5 cellular contexts compared by ENCODE assay signal in the genomic region with DNA sequence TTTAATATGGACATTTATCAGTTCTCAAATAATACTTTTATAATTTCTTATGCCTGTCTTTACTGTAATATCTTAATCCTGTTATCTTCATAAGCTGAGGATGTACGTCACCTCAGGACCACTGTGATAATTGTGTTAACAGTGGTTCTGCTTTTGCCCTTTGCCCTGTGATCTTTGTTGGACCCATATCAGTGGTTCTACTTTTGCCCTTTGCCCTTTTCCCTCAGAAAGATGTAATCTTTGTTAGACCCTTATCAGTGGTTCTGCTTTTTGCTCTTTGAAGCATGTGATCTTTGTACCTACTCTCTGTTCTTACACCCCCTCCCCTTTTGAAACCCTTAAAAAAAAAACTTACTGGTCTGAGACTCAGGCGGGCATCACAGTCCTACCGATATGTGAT. TPM values are rescaled to one million over a fixed set of nuclear protein-coding genes. Genes with fewer than 3 reads are reported as not detected.
DNase-seq lines count a peak whose midpoint lies in the region; ATAC-seq, FAIRE-seq and TF ChIP-seq lines count a peak whose summit lies in the region.
"Not testable (repeated sequence)": the region's sequence is repeated elsewhere in the genome, so short reads cannot be mapped to it uniquely, and the experiment has no call there.

No MANE protein-coding gene starts in this region.

- 71% methylated on average over 2 of the region's 3 CpGs for WGBS in K562 (ENCODE audit: insufficient coverage, low coverage, missing lambda C conversion rate)
- 97 to 100% methylated on average over 1 to 3 of the region's 3 CpGs for WGBS in endodermal cell (ENCODE audit: insufficient coverage in 1 of 2, insufficient read length in 1 of 2), 2 experiments
- WGBS in HepG2 (ENCODE audit: low lambda C conversion rate): 51% methylated on average over 3 of the region's 3 CpGs

- not testable (repeated sequence) for TF ChIP-seq RAD21 in K562 (CRISPR knock-in tag; conservative IDR thresholded peaks at IDR 0.05 in 1 of 2, IDR thresholded peaks at IDR 0.05 in 1 of 2); HepG2 (CRISPR knock-in tag; IDR thresholded peaks at IDR 0.05)

- CTCF ChIA-PET in Caco-2 (lab: Charles Lee); K562 (lab: Yijun Ruan, JAX; ENCODE audit: low intra/inter-chr PET ratio); HepG2 (lab: Yijun Ruan, JAX; ENCODE audit: low intra/inter-chr PET ratio, low total read pairs): not testable (repeated sequence)

- H3K4me1 Mint-ChIP-seq in Caco-2 (ENCODE audit: low read depth, unreplicated experiment): peaks cover 10% of the 10 kb centered on the region
- H3K4me1 Mint-ChIP-seq in endodermal cell; endothelial cell (ENCODE audit: unreplicated experiment): not testable (repeated sequence)

- not testable (repeated sequence) for H3K4me2 ChIP-seq in K562 (ENCODE audit: insufficient read depth, low read length); HepG2 (ENCODE audit: low read depth, low read length)

- TF ChIP-seq EP300 in K562 (IDR thresholded peaks at IDR 0.05; ENCODE audit: low read length); HepG2 (IDR thresholded peaks at IDR 0.05; ENCODE audit: low read depth in 2 of 2, low read length in 2 of 2); HepG2 (CRISPR knock-in tag; IDR thresholded peaks at IDR 0.05; ENCODE audit: borderline replicate concordance): not testable (repeated sequence)

- not testable (repeated sequence) for H3K27ac ChIP-seq in K562 (ENCODE audit: extremely low read depth, low read depth, low read length); endodermal cell (ENCODE audit: low read depth, low read length); HepG2 (ENCODE audit: extremely low read length, insufficient read depth, low read length)

- POLR2A ChIA-PET in Caco-2 (lab: Charles Lee); K562 (lab: Yijun Ruan, JAX); HepG2 (lab: Yijun Ruan, JAX): not testable (repeated sequence)

- H3K27ac Mint-ChIP-seq in Caco-2 (ENCODE audit: unreplicated experiment): peak overlapping the region; percentile 29
- not testable (repeated sequence) for H3K27ac Mint-ChIP-seq in endodermal cell; endothelial cell (ENCODE audit: unreplicated experiment)

- DNase-seq in Caco-2 (peak in 1 of 2 experiments; percentile 13), HepG2 (ENCODE audit: low spot score) (peak; percentile 30)
- DNase-seq in K562 (ENCODE audit: extremely low read depth in 1 of 4, low spot score in 3 of 4); endodermal cell; endothelial cell (ENCODE audit: low spot score): not testable (repeated sequence)

- H3K27me3 ChIP-seq in Caco-2 (replicated peaks; ENCODE audit: control insufficient read depth, insufficient read depth, low read length); K562 (ENCODE audit: control insufficient read depth in 2 of 2, insufficient read depth in 2 of 2, low read length in 2 of 2); endodermal cell (ENCODE audit: control insufficient read depth, insufficient read depth, low read length, poor library complexity, severe bottlenecking); HepG2 (ENCODE audit: control insufficient read depth in 1 of 2, insufficient read depth in 2 of 2, low read length in 2 of 2): not testable (repeated sequence)

- not testable (repeated sequence) for H2AFZ ChIP-seq in K562 (ENCODE audit: low read depth, low read length); HepG2 (ENCODE audit: low read length)

- not testable (repeated sequence) for H3K79me2 ChIP-seq in K562 (ENCODE audit: control insufficient read depth, insufficient read depth, low read length); HepG2 (ENCODE audit: insufficient read depth, low read length)

- ATAC-seq in K562, HepG2: not testable (repeated sequence)

- not testable (repeated sequence) for FAIRE-seq in K562 (lab: Jason Lieb, UNC); HepG2 (lab: Jason Lieb, UNC)

- BruUV-seq in Caco-2 (replicated peaks; lab: Mats Ljungman, UMichigan); K562 (replicated peaks; lab: Mats Ljungman, UMichigan); HepG2 (replicated peaks; lab: Mats Ljungman, UMichigan): not testable (repeated sequence)

- peaks cover 13% of the 10 kb centered on the region; the same call in 1 of the 2 replicates for H3K4me1 ChIP-seq in Caco-2
- H3K4me1 ChIP-seq in K562 (replicated peaks in 1 of 2; ENCODE audit: control insufficient read depth in 2 of 2, insufficient read depth in 2 of 2, low read length in 2 of 2); endodermal cell (ENCODE audit: control insufficient read depth, insufficient read depth, low read length): not testable (repeated sequence)
- H3K4me1 ChIP-seq in HepG2 (ENCODE audit: insufficient read depth, low read length): peaks cover 11% of the 10 kb centered on the region

- H3K27me3 Mint-ChIP-seq in Caco-2 (ENCODE audit: insufficient read depth, unreplicated experiment); endodermal cell (ENCODE audit: insufficient read depth); endothelial cell (ENCODE audit: unreplicated experiment): not testable (repeated sequence)

- H3K4me3 Mint-ChIP-seq in Caco-2 (ENCODE audit: unreplicated experiment); endodermal cell: not testable (repeated sequence)
- H3K4me3 Mint-ChIP-seq in endothelial cell (ENCODE audit: unreplicated experiment): peak overlapping the region; percentile 17

- H4K20me1 ChIP-seq in K562 (replicated peaks; ENCODE audit: control insufficient read depth, insufficient read depth, low read length); HepG2 (ENCODE audit: insufficient read depth, low read length): not testable (repeated sequence)

- H3K36me3 ChIP-seq in Caco-2 (ENCODE audit: control insufficient read depth, insufficient read depth, low read length); K562 (ENCODE audit: control insufficient read depth, insufficient read depth, low read length); endodermal cell (ENCODE audit: control insufficient read depth, insufficient read depth, low read length); HepG2 (replicated peaks in 1 of 2; ENCODE audit: control insufficient read depth in 1 of 2, insufficient read depth in 2 of 2, low read length in 2 of 2): not testable (repeated sequence)

- in situ Hi-C loops in K562 (cut with MboI); HepG2 (cut with HindIII; ENCODE audit: extremely low pct_ligation_motif_present, low pct_unique_long_range_greater_than_20kb): not testable (repeated sequence)

- H3K9me3 Mint-ChIP-seq in Caco-2 (ENCODE audit: unreplicated experiment) (peaks cover 66% of the 10 kb centered on the region), endodermal cell (peaks cover 90% of the 10 kb centered on the region), endothelial cell (ENCODE audit: unreplicated experiment) (peaks cover 25% of the 10 kb centered on the region)

- H3K36me3 Mint-ChIP-seq in Caco-2 (ENCODE audit: insufficient read depth, unreplicated experiment) (peaks cover 45% of the 10 kb centered on the region), endodermal cell (ENCODE audit: low read depth) (peaks cover 71% of the 10 kb centered on the region), endothelial cell (ENCODE audit: low read depth, unreplicated experiment) (peaks cover 40% of the 10 kb centered on the region)

- H3K9ac ChIP-seq in K562 (ENCODE audit: insufficient read depth in 1 of 2, low read depth in 2 of 2, low read length in 2 of 2); endodermal cell (ENCODE audit: extremely low read depth, low read length, poor library complexity, severe bottlenecking); HepG2 (ENCODE audit: insufficient read depth, low read depth, low read length): not testable (repeated sequence)

- H3K9me3 ChIP-seq in Caco-2: peaks cover 48% of the 10 kb centered on the region
- H3K9me3 ChIP-seq in K562 (replicated peaks; ENCODE audit: control insufficient read depth, insufficient read depth, low read depth, low read length): not testable (repeated sequence)
- H3K9me3 ChIP-seq in endodermal cell (ENCODE audit: control insufficient read depth, low read length): peaks cover 68% of the 10 kb centered on the region
- H3K9me3 ChIP-seq in HepG2 (ENCODE audit: low read length): peaks cover 51% of the 10 kb centered on the region

- not testable (repeated sequence) for TF ChIP-seq CTCF in Caco-2 (IDR thresholded peaks at IDR 0.05; ENCODE audit: insufficient read depth in 1 of 2, low read depth in 1 of 2, low read length in 1 of 2, severe bottlenecking in 1 of 2, unreplicated experiment in 1 of 2); K562 (IDR thresholded peaks at IDR 0.05 in 2 of 3, conservative IDR thresholded peaks at IDR 0.05 in 1 of 3; ENCODE audit: insufficient read depth in 2 of 3, low read depth in 1 of 3, low read length in 3 of 3); endodermal cell (conservative IDR thresholded peaks at IDR 0.05); endothelial cell (IDR thresholded peaks at IDR 0.05; ENCODE audit: unreplicated experiment); HepG2 (CRISPR knock-in tag; IDR thresholded peaks at IDR 0.05)

- not testable (repeated sequence) for H3K4me3 ChIP-seq in Caco-2 (ENCODE audit: low read depth, low read length); K562; HepG2 (replicated peaks in 1 of 3; ENCODE audit: insufficient read depth in 1 of 3, low read depth in 2 of 3, low read length in 3 of 3)
- H3K4me3 ChIP-seq in endodermal cell (ENCODE audit: low read length): peak overlapping the region; percentile 40

- not testable (repeated sequence) for TF ChIP-seq POLR2A in K562 (conservative IDR thresholded peaks at IDR 0.05); HepG2 (IDR thresholded peaks at IDR 0.05; ENCODE audit: insufficient read depth in 1 of 2, low read depth in 2 of 2, low read length in 2 of 2)

- H3K9me1 ChIP-seq in K562 (ENCODE audit: control insufficient read depth, insufficient read depth, low read length): not testable (repeated sequence)

- intact Hi-C loops in Caco-2 (cut with micrococcal nuclease; ENCODE audit: unreplicated experiment); K562 (cut with micrococcal nuclease); HepG2 (cut with micrococcal nuclease; ENCODE audit: unreplicated experiment): not testable (repeated sequence)

RNA-seq across cellular contexts. Expression of gene ZNF432, which starts 7.8 kb away (rescaled TPM):
- total RNA-seq in Caco-2 (2022) (7.0 and 10.5 TPM in 2 replicates), K562 (2014; rRNA removed) (2.6 and 3.2 TPM in 2 replicates), K562 (2014; rRNA removed; fragmentation: Illumina TruSeq; extraction: Trizol) (6.8 and 8.7 TPM in 2 replicates), K562 (2015; rRNA removed; fragmentation: Illumina TruSeq; extraction: Trizol) (4.1 and 5.5 TPM in 2 replicates), K562 (2021) (4.5 TPM in 2 replicates), endodermal cell (10 to 100 TPM; 21.3 to 31.0 TPM), endothelial cell (ENCODE audit: unreplicated experiment) (10.3 TPM), HepG2 (2016; rRNA removed; fragmentation: Illumina TruSeq; extraction: Trizol) (8.7 and 10.8 TPM in 2 replicates)
- 15.9 and 32.0 TPM in 2 replicates for total RNA-seq in K562 (2011; cell fraction: chromatin; rRNA removed; ENCODE audit: low replicate concordance)
- 8.2 and 9.1 TPM in 2 replicates for total RNA-seq in K562 (2011; cell fraction: nucleolus; rRNA removed)
- total RNA-seq in K562 (2011; cell fraction: nucleoplasm; rRNA removed): 13.6 and 17.8 TPM in 2 replicates
- polyA plus RNA-seq in K562 (2011; rRNA removed) (4.5 and 4.9 TPM in 2 replicates), K562 (2014; fragmentation: Illumina TruSeq; extraction: Trizol) (4.0 and 5.1 TPM in 2 replicates), K562 (2014; fragmentation: Nextera tagmentation; extraction: Ambion mirVana) (1 to 10 TPM; 2.8 to 3.5 TPM), K562 (2014; rRNA removed) (3.0 and 3.4 TPM in 2 replicates), HepG2 (2011; rRNA removed) (3.7 and 4.1 TPM in 2 replicates)
- 1.0 and 2.1 TPM in 2 replicates for polyA plus RNA-seq in K562 (2011; cell fraction: cytosol; rRNA removed)
- 8.5 and 10.9 TPM in 2 replicates for polyA plus RNA-seq in K562 (2011; cell fraction: nucleus; rRNA removed)
- 5.5 and 5.8 TPM in 2 replicates for polyA plus RNA-seq in K562 (2012)
- polyA minus RNA-seq in K562 (2011; rRNA and poly(A)+ RNA removed): 10.4 and 15.0 TPM in 2 replicates
- polyA minus RNA-seq in K562 (2011; cell fraction: cytosol; rRNA and poly(A)+ RNA removed): 1.6 and 1.9 TPM in 2 replicates
- polyA minus RNA-seq in K562 (2011; cell fraction: nucleus; rRNA and poly(A)+ RNA removed): 5.0 and 9.1 TPM in 2 replicates
- 14.9 TPM for polyA plus RNA-seq in endodermal cell (2013, experiment 1 of 2)
- 17.3 TPM for polyA plus RNA-seq in endodermal cell (2013, experiment 2 of 2)
- total RNA-seq in HepG2 (2016; cell fraction: cytosol; rRNA removed; fragmentation: Illumina TruSeq; extraction: Trizol; ENCODE audit: low read depth): 1.4 and 3.5 TPM in 2 replicates
- total RNA-seq in HepG2 (2016; cell fraction: insoluble cytoplasmic fraction; rRNA removed; fragmentation: Illumina TruSeq; extraction: Trizol): 8.3 and 8.7 TPM in 2 replicates
- total RNA-seq in HepG2 (2016; cell fraction: membrane; rRNA removed; fragmentation: Illumina TruSeq; extraction: Trizol): 2.5 and 3.2 TPM in 2 replicates
- total RNA-seq in HepG2 (2016; cell fraction: nucleus; rRNA removed; fragmentation: Illumina TruSeq; extraction: Trizol): 12.4 and 16.3 TPM in 2 replicates
- polyA plus RNA-seq in HepG2 (2011; cell fraction: cytosol; rRNA removed): 1.1 and 1.4 TPM in 2 replicates
- polyA plus RNA-seq in HepG2 (2011; cell fraction: nucleus; rRNA removed): 11.5 and 13.6 TPM in 2 replicates
- polyA plus RNA-seq in HepG2 (2012): 5.2 and 6.6 TPM in 2 replicates
- 0.20 and 0.35 TPM in 2 replicates for polyA plus RNA-seq in HepG2 (2016; cell fraction: cytosol; fragmentation: Illumina TruSeq; extraction: Trizol; ENCODE audit: low read depth)
- 4.6 and 4.9 TPM in 2 replicates for polyA plus RNA-seq in HepG2 (2016; cell fraction: insoluble cytoplasmic fraction; fragmentation: Illumina TruSeq; extraction: Trizol; ENCODE audit: low read depth)
- 0.77 TPM in 2 replicates for polyA plus RNA-seq in HepG2 (2016; cell fraction: membrane; fragmentation: Illumina TruSeq; extraction: Trizol; ENCODE audit: low read depth)
- 24.1 and 26.8 TPM in 2 replicates for polyA plus RNA-seq in HepG2 (2016; cell fraction: nucleus; fragmentation: Illumina TruSeq; extraction: Trizol; ENCODE audit: insufficient read depth, low read depth)
- 2.7 and 3.2 TPM in 2 replicates for polyA minus RNA-seq in HepG2 (2011; rRNA and poly(A)+ RNA removed; ENCODE audit: low replicate concordance)
- 2.2 and 3.6 TPM in 2 replicates for polyA minus RNA-seq in HepG2 (2011; cell fraction: cytosol; rRNA and poly(A)+ RNA removed)
- polyA minus RNA-seq in HepG2 (2011; cell fraction: nucleus; rRNA and poly(A)+ RNA removed): 19.7 and 23.6 TPM in 2 replicates

RNA-seq across cellular contexts. Expression of gene ZNF614, which starts 28.3 kb away (rescaled TPM):
- 7.8 and 8.7 TPM in 2 replicates for total RNA-seq in Caco-2 (2022)
- total RNA-seq in K562 (2011; cell fraction: chromatin; rRNA removed; ENCODE audit: low replicate concordance): 8.1 and 17.4 TPM in 2 replicates
- total RNA-seq in K562 (2011; cell fraction: nucleolus; rRNA removed): 5.3 and 6.6 TPM in 2 replicates
- total RNA-seq in K562 (2011; cell fraction: nucleoplasm; rRNA removed): 8.9 and 9.9 TPM in 2 replicates
- total RNA-seq in K562 (2014; rRNA removed): 7.4 and 11.4 TPM in 2 replicates
- total RNA-seq in K562 (2014; rRNA removed; fragmentation: Illumina TruSeq; extraction: Trizol): 16.3 and 18.7 TPM in 2 replicates
- 10.3 and 10.6 TPM in 2 replicates for total RNA-seq in K562 (2015; rRNA removed; fragmentation: Illumina TruSeq; extraction: Trizol)
- 11.7 and 11.9 TPM in 2 replicates for total RNA-seq in K562 (2021)
- polyA plus RNA-seq in K562 (2011; rRNA removed): 8.6 and 13.6 TPM in 2 replicates
- polyA plus RNA-seq in K562 (2011; cell fraction: cytosol; rRNA removed): 3.7 and 4.1 TPM in 2 replicates
- 5.6 and 6.4 TPM in 2 replicates for polyA plus RNA-seq in K562 (2011; cell fraction: nucleus; rRNA removed)
- 5.9 and 6.5 TPM in 2 replicates for polyA plus RNA-seq in K562 (2012)
- 10.9 and 12.3 TPM in 2 replicates for polyA plus RNA-seq in K562 (2014; fragmentation: Illumina TruSeq; extraction: Trizol)
- 1 to 10 TPM; 7.2 to 9.4 TPM for polyA plus RNA-seq in K562 (2014; fragmentation: Nextera tagmentation; extraction: Ambion mirVana)
- 4.9 and 6.0 TPM in 2 replicates for polyA plus RNA-seq in K562 (2014; rRNA removed)
- polyA minus RNA-seq in K562 (2011; rRNA and poly(A)+ RNA removed): 15.6 and 19.2 TPM in 2 replicates
- polyA minus RNA-seq in K562 (2011; cell fraction: cytosol; rRNA and poly(A)+ RNA removed): 4.9 and 7.1 TPM in 2 replicates
- polyA minus RNA-seq in K562 (2011; cell fraction: nucleus; rRNA and poly(A)+ RNA removed): 4.8 and 8.2 TPM in 2 replicates
- total RNA-seq in endodermal cell: 10 to 100 TPM; 46.2 to 66.7 TPM
- 18.5 TPM for polyA plus RNA-seq in endodermal cell (2013, experiment 1 of 2)
- 19.8 TPM for polyA plus RNA-seq in endodermal cell (2013, experiment 2 of 2)
- 12.1 TPM for total RNA-seq in endothelial cell (ENCODE audit: unreplicated experiment)
- total RNA-seq in HepG2 (2016; rRNA removed; fragmentation: Illumina TruSeq; extraction: Trizol): 22.8 and 38.2 TPM in 2 replicates
- total RNA-seq in HepG2 (2016; cell fraction: cytosol; rRNA removed; fragmentation: Illumina TruSeq; extraction: Trizol; ENCODE audit: low read depth): 2.4 and 3.8 TPM in 2 replicates
- 22.8 and 38.0 TPM in 2 replicates for total RNA-seq in HepG2 (2016; cell fraction: insoluble cytoplasmic fraction; rRNA removed; fragmentation: Illumina TruSeq; extraction: Trizol)
- total RNA-seq in HepG2 (2016; cell fraction: membrane; rRNA removed; fragmentation: Illumina TruSeq; extraction: Trizol): 10.3 and 12.8 TPM in 2 replicates
- 16.4 and 18.5 TPM in 2 replicates for total RNA-seq in HepG2 (2016; cell fraction: nucleus; rRNA removed; fragmentation: Illumina TruSeq; extraction: Trizol)
- 10.0 and 13.0 TPM in 2 replicates for polyA plus RNA-seq in HepG2 (2011; rRNA removed)
- 5.9 and 9.4 TPM in 2 replicates for polyA plus RNA-seq in HepG2 (2011; cell fraction: cytosol; rRNA removed)
- polyA plus RNA-seq in HepG2 (2011; cell fraction: nucleus; rRNA removed): 6.8 and 8.0 TPM in 2 replicates
- 11.2 and 14.2 TPM in 2 replicates for polyA plus RNA-seq in HepG2 (2012)
- 0.99 and 1.6 TPM in 2 replicates for polyA plus RNA-seq in HepG2 (2016; cell fraction: cytosol; fragmentation: Illumina TruSeq; extraction: Trizol; ENCODE audit: low read depth)
- 23.0 and 25.3 TPM in 2 replicates for polyA plus RNA-seq in HepG2 (2016; cell fraction: insoluble cytoplasmic fraction; fragmentation: Illumina TruSeq; extraction: Trizol; ENCODE audit: low read depth)
- polyA plus RNA-seq in HepG2 (2016; cell fraction: membrane; fragmentation: Illumina TruSeq; extraction: Trizol; ENCODE audit: low read depth): 3.7 TPM in 2 replicates
- polyA plus RNA-seq in HepG2 (2016; cell fraction: nucleus; fragmentation: Illumina TruSeq; extraction: Trizol; ENCODE audit: insufficient read depth, low read depth): 17.4 and 18.9 TPM in 2 replicates
- 2.9 and 5.3 TPM in 2 replicates for polyA minus RNA-seq in HepG2 (2011; rRNA and poly(A)+ RNA removed; ENCODE audit: low replicate concordance)
- 10.0 and 11.0 TPM in 2 replicates for polyA minus RNA-seq in HepG2 (2011; cell fraction: cytosol; rRNA and poly(A)+ RNA removed)
- polyA minus RNA-seq in HepG2 (2011; cell fraction: nucleus; rRNA and poly(A)+ RNA removed): 22.5 and 29.7 TPM in 2 replicates

RNA-seq across cellular contexts. Expression of gene ZNF841, which starts 39.1 kb away (rescaled TPM):
- total RNA-seq in Caco-2 (2022) (14.9 and 16.7 TPM in 2 replicates), K562 (2014; rRNA removed) (5.5 and 8.2 TPM in 2 replicates), K562 (2014; rRNA removed; fragmentation: Illumina TruSeq; extraction: Trizol) (16.4 and 17.1 TPM in 2 replicates), K562 (2015; rRNA removed; fragmentation: Illumina TruSeq; extraction: Trizol) (11.7 and 12.4 TPM in 2 replicates), K562 (2021) (10.1 and 11.0 TPM in 2 replicates), endodermal cell (10 to 100 TPM; 27.3 to 37.7 TPM), endothelial cell (ENCODE audit: unreplicated experiment) (16.3 TPM), HepG2 (2016; rRNA removed; fragmentation: Illumina TruSeq; extraction: Trizol) (14.2 and 15.9 TPM in 2 replicates)
- total RNA-seq in K562 (2011; cell fraction: chromatin; rRNA removed; ENCODE audit: low replicate concordance): 29.3 and 113 TPM in 2 replicates
- 15.5 and 20.5 TPM in 2 replicates for total RNA-seq in K562 (2011; cell fraction: nucleolus; rRNA removed)
- 31.7 and 32.9 TPM in 2 replicates for total RNA-seq in K562 (2011; cell fraction: nucleoplasm; rRNA removed)
- polyA plus RNA-seq in K562 (2011; rRNA removed) (11.1 and 13.5 TPM in 2 replicates), K562 (2014; fragmentation: Illumina TruSeq; extraction: Trizol) (11.9 and 12.2 TPM in 2 replicates), K562 (2014; fragmentation: Nextera tagmentation; extraction: Ambion mirVana) (1 to 10 TPM; 3.1 to 5.4 TPM), K562 (2014; rRNA removed) (5.1 and 8.3 TPM in 2 replicates), HepG2 (2011; rRNA removed) (6.2 and 6.7 TPM in 2 replicates)
- polyA plus RNA-seq in K562 (2011; cell fraction: cytosol; rRNA removed): 6.8 and 6.9 TPM in 2 replicates
- polyA plus RNA-seq in K562 (2011; cell fraction: nucleus; rRNA removed): 20.7 and 23.8 TPM in 2 replicates
- polyA plus RNA-seq in K562 (2012): 6.1 and 13.4 TPM in 2 replicates
- 20.7 and 24.7 TPM in 2 replicates for polyA minus RNA-seq in K562 (2011; rRNA and poly(A)+ RNA removed)
- polyA minus RNA-seq in K562 (2011; cell fraction: cytosol; rRNA and poly(A)+ RNA removed): 9.6 and 12.1 TPM in 2 replicates
- 10.4 and 17.8 TPM in 2 replicates for polyA minus RNA-seq in K562 (2011; cell fraction: nucleus; rRNA and poly(A)+ RNA removed)
- 6.8 TPM for polyA plus RNA-seq in endodermal cell (2013, experiment 1 of 2)
- 6.1 TPM for polyA plus RNA-seq in endodermal cell (2013, experiment 2 of 2)
- total RNA-seq in HepG2 (2016; cell fraction: cytosol; rRNA removed; fragmentation: Illumina TruSeq; extraction: Trizol; ENCODE audit: low read depth): 5.1 and 6.4 TPM in 2 replicates
- 15.1 and 15.5 TPM in 2 replicates for total RNA-seq in HepG2 (2016; cell fraction: insoluble cytoplasmic fraction; rRNA removed; fragmentation: Illumina TruSeq; extraction: Trizol)
- total RNA-seq in HepG2 (2016; cell fraction: membrane; rRNA removed; fragmentation: Illumina TruSeq; extraction: Trizol): 4.2 and 5.6 TPM in 2 replicates
- total RNA-seq in HepG2 (2016; cell fraction: nucleus; rRNA removed; fragmentation: Illumina TruSeq; extraction: Trizol): 18.8 and 21.0 TPM in 2 replicates
- polyA plus RNA-seq in HepG2 (2011; cell fraction: cytosol; rRNA removed): 2.9 and 3.2 TPM in 2 replicates
- polyA plus RNA-seq in HepG2 (2011; cell fraction: nucleus; rRNA removed): 13.2 and 21.8 TPM in 2 replicates
- polyA plus RNA-seq in HepG2 (2012): 7.6 and 10.6 TPM in 2 replicates
- 0.27 and 0.37 TPM in 2 replicates for polyA plus RNA-seq in HepG2 (2016; cell fraction: cytosol; fragmentation: Illumina TruSeq; extraction: Trizol; ENCODE audit: low read depth)
- polyA plus RNA-seq in HepG2 (2016; cell fraction: insoluble cytoplasmic fraction; fragmentation: Illumina TruSeq; extraction: Trizol; ENCODE audit: low read depth): 4.0 and 5.1 TPM in 2 replicates
- 0.32 and 0.47 TPM in 2 replicates for polyA plus RNA-seq in HepG2 (2016; cell fraction: membrane; fragmentation: Illumina TruSeq; extraction: Trizol; ENCODE audit: low read depth)
- polyA plus RNA-seq in HepG2 (2016; cell fraction: nucleus; fragmentation: Illumina TruSeq; extraction: Trizol; ENCODE audit: insufficient read depth, low read depth): 30.9 and 38.1 TPM in 2 replicates
- polyA minus RNA-seq in HepG2 (2011; rRNA and poly(A)+ RNA removed; ENCODE audit: low replicate concordance): 6.3 and 9.2 TPM in 2 replicates
- 3.8 and 4.4 TPM in 2 replicates for polyA minus RNA-seq in HepG2 (2011; cell fraction: cytosol; rRNA and poly(A)+ RNA removed)
- polyA minus RNA-seq in HepG2 (2011; cell fraction: nucleus; rRNA and poly(A)+ RNA removed): 29.4 and 34.3 TPM in 2 replicates

RNA-seq across cellular contexts. Expression of gene ZNF615, which starts 48.5 kb away (rescaled TPM):
- total RNA-seq in Caco-2 (2022) (5.2 and 7.1 TPM in 2 replicates), K562 (2014; rRNA removed) (1.2 and 4.4 TPM in 2 replicates), K562 (2014; rRNA removed; fragmentation: Illumina TruSeq; extraction: Trizol) (3.8 and 4.7 TPM in 2 replicates), K562 (2015; rRNA removed; fragmentation: Illumina TruSeq; extraction: Trizol) (2.2 and 2.9 TPM in 2 replicates), K562 (2021) (2.2 and 3.0 TPM in 2 replicates), endodermal cell (10 to 100 TPM; 19.3 to 29.1 TPM), endothelial cell (ENCODE audit: unreplicated experiment) (13.5 TPM), HepG2 (2016; rRNA removed; fragmentation: Illumina TruSeq; extraction: Trizol) (7.8 and 13.9 TPM in 2 replicates)
- 7.8 and 13.9 TPM in 2 replicates for total RNA-seq in K562 (2011; cell fraction: chromatin; rRNA removed; ENCODE audit: low replicate concordance)
- 5.3 and 6.4 TPM in 2 replicates for total RNA-seq in K562 (2011; cell fraction: nucleolus; rRNA removed)
- total RNA-seq in K562 (2011; cell fraction: nucleoplasm; rRNA removed): 7.0 and 7.1 TPM in 2 replicates
- polyA plus RNA-seq in K562 (2011; rRNA removed) (0.69 and 2.7 TPM in 2 replicates), K562 (2014; fragmentation: Illumina TruSeq; extraction: Trizol) (2.1 and 2.4 TPM in 2 replicates), K562 (2014; fragmentation: Nextera tagmentation; extraction: Ambion mirVana) (1 to 10 TPM; 1.2 to 1.8 TPM), K562 (2014; rRNA removed) (2.3 and 2.7 TPM in 2 replicates), HepG2 (2011; rRNA removed) (5.1 and 5.2 TPM in 2 replicates)
- polyA plus RNA-seq in K562 (2011; cell fraction: cytosol; rRNA removed): 0.18 and 0.95 TPM in 2 replicates
- polyA plus RNA-seq in K562 (2011; cell fraction: nucleus; rRNA removed): 0.29 and 2.6 TPM in 2 replicates
- 1.8 and 2.3 TPM in 2 replicates for polyA plus RNA-seq in K562 (2012)
- 1.5 and 9.2 TPM in 2 replicates for polyA minus RNA-seq in K562 (2011; rRNA and poly(A)+ RNA removed)
- polyA minus RNA-seq in K562 (2011; cell fraction: cytosol; rRNA and poly(A)+ RNA removed): 3.1 TPM in 1 of 2 replicates, not detected in the other
- 1.1 and 4.4 TPM in 2 replicates for polyA minus RNA-seq in K562 (2011; cell fraction: nucleus; rRNA and poly(A)+ RNA removed)
- polyA plus RNA-seq in endodermal cell (2013, experiment 1 of 2): 9.8 TPM
- polyA plus RNA-seq in endodermal cell (2013, experiment 2 of 2): 10.5 TPM
- total RNA-seq in HepG2 (2016; cell fraction: cytosol; rRNA removed; fragmentation: Illumina TruSeq; extraction: Trizol; ENCODE audit: low read depth): 1.2 and 1.9 TPM in 2 replicates
- 8.6 and 12.8 TPM in 2 replicates for total RNA-seq in HepG2 (2016; cell fraction: insoluble cytoplasmic fraction; rRNA removed; fragmentation: Illumina TruSeq; extraction: Trizol)
- total RNA-seq in HepG2 (2016; cell fraction: membrane; rRNA removed; fragmentation: Illumina TruSeq; extraction: Trizol): 4.1 and 4.7 TPM in 2 replicates
- 7.5 and 10.2 TPM in 2 replicates for total RNA-seq in HepG2 (2016; cell fraction: nucleus; rRNA removed; fragmentation: Illumina TruSeq; extraction: Trizol)
- polyA plus RNA-seq in HepG2 (2011; cell fraction: cytosol; rRNA removed): 2.1 and 3.2 TPM in 2 replicates
- polyA plus RNA-seq in HepG2 (2011; cell fraction: nucleus; rRNA removed): 4.5 and 8.3 TPM in 2 replicates
- polyA plus RNA-seq in HepG2 (2012): 6.5 and 6.9 TPM in 2 replicates
- 0.46 and 0.55 TPM in 2 replicates for polyA plus RNA-seq in HepG2 (2016; cell fraction: cytosol; fragmentation: Illumina TruSeq; extraction: Trizol; ENCODE audit: low read depth)
- 6.9 and 7.6 TPM in 2 replicates for polyA plus RNA-seq in HepG2 (2016; cell fraction: insoluble cytoplasmic fraction; fragmentation: Illumina TruSeq; extraction: Trizol; ENCODE audit: low read depth)
- 0.94 and 1.3 TPM in 2 replicates for polyA plus RNA-seq in HepG2 (2016; cell fraction: membrane; fragmentation: Illumina TruSeq; extraction: Trizol; ENCODE audit: low read depth)
- 9.7 and 9.8 TPM in 2 replicates for polyA plus RNA-seq in HepG2 (2016; cell fraction: nucleus; fragmentation: Illumina TruSeq; extraction: Trizol; ENCODE audit: insufficient read depth, low read depth)
- polyA minus RNA-seq in HepG2 (2011; rRNA and poly(A)+ RNA removed; ENCODE audit: low replicate concordance): 5.1 and 7.0 TPM in 2 replicates
- polyA minus RNA-seq in HepG2 (2011; cell fraction: cytosol; rRNA and poly(A)+ RNA removed): 5.5 and 7.0 TPM in 2 replicates
- 16.0 and 28.8 TPM in 2 replicates for polyA minus RNA-seq in HepG2 (2011; cell fraction: nucleus; rRNA and poly(A)+ RNA removed)
